ENCODE assay signal across 21 cellular contexts in genomic region chr9:79220666-79221065, GRCh38.
DNase-seq lines count a peak whose midpoint lies in the region; ATAC-seq, FAIRE-seq and TF ChIP-seq lines count a peak whose summit lies in the region.
"Had no signal": no experiment of that assay in that cellular context is flagged by ENCODE, and none has a peak within 500 bp of the region (broad histone marks: within the 10 kb centered on the region; RNA-seq: fewer than 3 reads in every experiment).

No MANE protein-coding gene starts in this region.

- DNase-seq in A549 (ENCODE audit: low read depth in 1 of 2, low spot score in 1 of 2) (no peak), HCEC 1CT (peak; percentile 71), astrocyte of the spinal cord (ENCODE audit: low read depth, low spot score) (peak; percentile 29), foreskin keratinocyte (peak; percentile 20 to 39), NCI-H1417 (lab: John Stamatoyannopoulos, UW) (no peak), SIG-M5 treated with dmso at 0.1 percent for 504 hours (lab: John Stamatoyannopoulos, UW; ENCODE audit: unreplicated experiment) (no peak)
- DNase-seq in stimulated activated CD4-positive, alpha-beta T cell treated with anti-CD3 and anti-CD28 coated beads, Interleukin-12 subunit alpha, Interleukin-12 subunit beta, amount 100 ng/mL, for 4 hours: no peak
- DNase-seq: activated CD4-positive, alpha-beta T cell treated with anti-CD3 and anti-CD28 coated beads for 4 hours; activated naive CD8-positive, alpha-beta T cell treated with anti-CD3 and anti-CD28 coated beads, Interleukin-2, amount 10 ng/mL, durations not matched to agents 7 days and 5 days; left colon; MM.1S; NCI-H1694; nephron progenitor cell; psoas muscle; Right ventricle myocardium superior; stimulated activated CD4-positive, alpha-beta T cell treated with anti-CD3 and anti-CD28 coated beads, Interleukin-4, amount 100 ng/mL, for 4 hours; upper lobe of right lung had no signal

- 63% methylated on average over 1 of the region's 1 CpG for WGBS in A549 (ENCODE audit: missing lambda C conversion rate)

- TF ChIP-seq CTCF in A549 (IDR thresholded peaks at IDR 0.05): no peak
- TF ChIP-seq CTCF in astrocyte of the spinal cord (IDR thresholded peaks at IDR 0.05; ENCODE audit: low read depth, low read length): no peak
- no peak for TF ChIP-seq CTCF in foreskin keratinocyte (conservative IDR thresholded peaks at IDR 0.05)

- H3K27ac ChIP-seq in A549 (peak overlapping the region; percentile 14 to 22; a peak in 3 of 6 replicates), foreskin keratinocyte (no peak overlapping the region)
- H3K27ac ChIP-seq: C4-2B, psoas muscle, upper lobe of right lung had no signal

- H3K4me3 ChIP-seq in A549: no peak overlapping the region
- H3K4me3 ChIP-seq in astrocyte of the spinal cord (ENCODE audit: low read depth, low read length): no peak overlapping the region
- H3K4me3 ChIP-seq: GM23338, psoas muscle, upper lobe of right lung had no signal

- TF ChIP-seq RAD21 in A549 (conservative IDR thresholded peaks at IDR 0.05 in 1 of 2, IDR thresholded peaks at IDR 0.05 in 1 of 2): no peak

- H3K4me1 ChIP-seq in A549 (peaks cover 15% of the 10 kb centered on the region; the same call in 2 of the 3 replicates), foreskin keratinocyte (peaks cover 13% of the 10 kb centered on the region)
- H3K4me1 ChIP-seq: psoas muscle, upper lobe of right lung had no signal

- peak overlapping the region; percentile 30; the same call in 1 of the 3 replicates for H3K4me2 ChIP-seq in A549
- H3K4me2 ChIP-seq: GM23338 had no signal

- in situ Hi-C loops in astrocyte of the spinal cord (cut with HindIII; ENCODE audit: low sequenced_read_pairs): no loop called here

- CTCF ChIA-PET in A549 (lab: Yijun Ruan, JAX): interaction anchor here (0.7 kb wide), 1 partner anchor 17 kb away, joined by 3 read pairs; no protein-coding TSS in a partner anchor

- no peak for FAIRE-seq in A549 (lab: Jason Lieb, UNC)
- FAIRE-seq: G401.6 had no signal

- ATAC-seq in A549 (peak in 1 of 2 experiments; percentile 46; a peak in 2 of 6 replicates), foreskin keratinocyte (no peak), HG02884 (IDR thresholded peaks at IDR 0.05; ENCODE audit: unreplicated experiment) (no peak)
- ATAC-seq: GM23338, left colon, upper lobe of right lung had no signal

- TF ChIP-seq EP300 in A549 (IDR thresholded peaks at IDR 0.05): no peak

- no peak for TF ChIP-seq POLR2A in A549 (IDR thresholded peaks at IDR 0.05; ENCODE audit: low read length)

- 0 out of 3 replicates have a peak, but pooled peaks cover 3% of the 10 kb centered on the region for H3K9me3 ChIP-seq in A549
- H3K9me3 ChIP-seq: psoas muscle, upper lobe of right lung had no signal

- POLR2A ChIA-PET in A549 (lab: Yijun Ruan, JAX): no interaction called here

- no peaks in the 10 kb centered on the region for H3K27me3 ChIP-seq in foreskin keratinocyte
- H3K27me3 ChIP-seq: upper lobe of right lung had no signal

TF ChIP-seq in A549, 52 proteins besides CTCF, POLR2A, EP300 and RAD21:
- TF ChIP-seq HOXA7 (CRISPR knock-in tag; IDR thresholded peaks at IDR 0.05): no peak
- TF ChIP-seq NPAS2 (CRISPR knock-in tag; IDR thresholded peaks at IDR 0.05; ENCODE audit: borderline replicate concordance): no peak
- TF ChIP-seq E2F6 (IDR thresholded peaks at IDR 0.05; ENCODE audit: borderline replicate concordance, low read depth): no peak
- no peak for TF ChIP-seq SREBF2 (IDR thresholded peaks at IDR 0.05)
- no peak for TF ChIP-seq TP53 (CRISPR knock-in tag; IDR thresholded peaks at IDR 0.05)
- no peak for TF ChIP-seq MYC (IDR thresholded peaks at IDR 0.05; ENCODE audit: borderline replicate concordance, low read length)
- no peak for TF ChIP-seq HEYL (CRISPR knock-in tag; IDR thresholded peaks at IDR 0.05)
- TF ChIP-seq HOXB5 (CRISPR knock-in tag; IDR thresholded peaks at IDR 0.05): no peak
- TF ChIP-seq, protein P1, sequence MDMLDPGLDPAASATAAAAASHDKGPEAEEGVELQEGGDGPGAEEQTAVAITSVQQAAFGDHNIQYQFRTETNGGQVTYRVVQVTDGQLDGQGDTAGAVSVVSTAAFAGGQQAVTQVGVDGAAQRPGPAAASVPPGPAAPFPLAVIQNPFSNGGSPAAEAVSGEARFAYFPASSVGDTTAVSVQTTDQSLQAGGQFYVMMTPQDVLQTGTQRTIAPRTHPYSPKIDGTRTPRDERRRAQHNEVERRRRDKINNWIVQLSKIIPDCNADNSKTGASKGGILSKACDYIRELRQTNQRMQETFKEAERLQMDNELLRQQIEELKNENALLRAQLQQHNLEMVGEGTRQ (IDR thresholded peaks at IDR 0.05): no peak
- TF ChIP-seq HMGXB4 (CRISPR knock-in tag; IDR thresholded peaks at IDR 0.05; ENCODE audit: borderline replicate concordance): no peak

Comparison
In these comparisons a context has a peak if more than half of its experiments do, and no peak if none do; other contexts are left out.
1. DNase-seq: peak in HCEC 1CT (single experiment), astrocyte of the spinal cord (single experiment) and foreskin keratinocyte (2 of 2); none in A549 (0 of 2), NCI-H1417 (0 of 3), stimulated activated CD4-positive, alpha-beta T cell treated with anti-CD3 and anti-CD28 coated beads, Interleukin-12 subunit alpha, Interleukin-12 subunit beta, amount 100 ng/mL, for 4 hours (single experiment) and SIG-M5 treated with dmso at 0.1 percent for 504 hours (single experiment).